In genomic region chr13:78382946-78383542, GRCh38 we compare ENCODE assay signal across 27 cellular contexts.
DNase-seq lines count a peak whose midpoint lies in the region; ATAC-seq and TF ChIP-seq lines count a peak whose summit lies in the region.
"Had no signal": no experiment of that assay in that cellular context is flagged by ENCODE, and none has a peak within 500 bp of the region (broad histone marks: within the 10 kb centered on the region; RNA-seq: fewer than 3 reads in every experiment).

No MANE protein-coding gene starts in this region.

- ATAC-seq in Right ventricle myocardium superior (ENCODE audit: poor library complexity) = peak; percentile 76
- ATAC-seq: A549; activated naive CD8-positive, alpha-beta T cell treated with anti-CD3 and anti-CD28 coated beads, Interleukin-2, amount 50 U/mL, for 24 hours; natural killer cell; pancreas; SK-N-SH treated with all-trans-retinoic acid at 6 μM for 48 hours had no signal

- H3K4me1 ChIP-seq in right atrium auricular region (no peaks in the 10 kb centered on the region), urinary bladder (ENCODE audit: insufficient read depth) (no peaks in the 10 kb centered on the region)
- H3K4me1 ChIP-seq: A549, BE2C, pancreas, transverse colon had no signal

- DNase-seq in Right ventricle myocardium superior (peak; percentile 50), right atrium auricular region (ENCODE audit: low spot score) (no peak), NCI-H446 (lab: John Stamatoyannopoulos, UW) (peak; percentile 12 to 65), cerebellar cortex (ENCODE audit: low spot score) (peak; percentile 61), amniotic stem cell (lab: John Stamatoyannopoulos, UW) (no peak), nucleus accumbens (lab: John Stamatoyannopoulos, UW) (no peak)
- DNase-seq in activated naive CD4-positive, alpha-beta T cell treated with anti-CD3 and anti-CD28 coated beads, Interleukin-2, amount 50 U/mL, for 16 hours = no peak
- DNase-seq: activated CD4-positive, alpha-beta T cell treated with anti-CD3 and anti-CD28 coated beads, Interleukin-2, amount 10 ng/mL, durations not matched to agents 24 days and 14 days; activated gamma-delta T cell treated with Interleukin-2 at 50 U/mL for 16 hours; activated naive CD8-positive, alpha-beta T cell treated with anti-CD3 and anti-CD28 coated beads, Interleukin-2, amount 50 U/mL, for 24 hours; activated T-cell treated with anti-CD3 and anti-CD28 coated beads, Interleukin-2, amount 50 U/mL, for 24 hours; BE2C; DMS79 treated with DMSO at 0.1 percent for 48 hours; islet precursor cell; KG1; natural killer cell; NCI-H187; pancreas; retina; stimulated activated CD4-positive, alpha-beta T cell treated with anti-CD3 and anti-CD28 coated beads, Interleukin-1b, Interleukin-23, amount 100 ng/mL, for 48 hours; transverse colon had no signal

- no peaks in the 10 kb centered on the region for H3K36me3 ChIP-seq in right atrium auricular region
- no peaks in the 10 kb centered on the region for H3K36me3 ChIP-seq in urinary bladder (ENCODE audit: insufficient read depth)
- H3K36me3 ChIP-seq: BE2C, pancreas, transverse colon, WERI-Rb-1 had no signal

- H3K27ac ChIP-seq in right atrium auricular region (no peak overlapping the region), urinary bladder (ENCODE audit: low read depth) (peak overlapping the region; percentile 38)
- H3K27ac ChIP-seq: A549, dorsolateral prefrontal cortex, pancreas, transverse colon, WERI-Rb-1 had no signal

- WGBS in urinary bladder = 51% methylated on average over 11 of the region's 11 CpGs

- no peaks in the 10 kb centered on the region for H3K9me3 ChIP-seq in right atrium auricular region
- H3K9me3 ChIP-seq: A549, BE2C, pancreas, transverse colon had no signal

- no peaks in the 10 kb centered on the region for H3K27me3 ChIP-seq in right atrium auricular region
- H3K27me3 ChIP-seq: BE2C, transverse colon had no signal

- H3K4me3 ChIP-seq in right atrium auricular region (no peak overlapping the region), urinary bladder (ENCODE audit: low read depth, low read length) (no peak overlapping the region)
- H3K4me3 ChIP-seq: A549, dorsolateral prefrontal cortex, pancreas, smooth muscle cell, transverse colon had no signal

- intact Hi-C loops in Right ventricle myocardium superior (cut with DNase I) = no loop called here

- no peak for TF ChIP-seq CTCF in right atrium auricular region (IDR thresholded peaks at IDR 0.05)

Comparison
In these comparisons a context has a peak if more than half of its experiments do, and no peak if none do; other contexts are left out.
1. DNase-seq: peak in Right ventricle myocardium superior (single experiment), NCI-H446 (2 of 2) and cerebellar cortex (single experiment); none in right atrium auricular region (single experiment), activated naive CD4-positive, alpha-beta T cell treated with anti-CD3 and anti-CD28 coated beads, Interleukin-2, amount 50 U/mL, for 16 hours (single experiment), amniotic stem cell (single experiment) and nucleus accumbens (0 of 56).